26 cellular contexts compared by ENCODE assay signal in the genomic region with DNA sequence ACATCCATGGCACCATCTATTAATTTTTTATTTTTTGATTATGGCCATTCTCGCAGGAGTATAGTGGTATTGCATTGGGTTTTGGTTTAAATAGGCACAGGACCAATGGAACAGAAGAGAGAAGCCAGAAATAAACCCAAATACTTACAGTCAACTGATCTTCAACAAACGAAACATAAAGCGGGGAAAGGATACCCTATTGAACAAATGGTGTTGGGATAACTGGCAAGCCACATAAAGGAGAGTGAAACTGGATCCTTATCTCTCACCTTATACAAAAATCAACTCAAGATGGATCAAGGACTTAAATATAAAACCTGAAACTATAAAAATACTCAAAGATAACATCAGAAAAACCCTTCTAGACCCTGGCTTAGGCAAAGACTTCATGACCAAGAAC. TPM values are rescaled to one million over a fixed set of nuclear protein-coding genes. Genes with fewer than 3 reads are reported as not detected.
"Had no signal": no experiment of that assay in that cellular context is flagged by ENCODE, and none has a peak within 500 bp of the region (broad histone marks: within the 10 kb centered on the region; RNA-seq: fewer than 3 reads in every experiment).

No MANE protein-coding gene starts in this region.

- H3K4me1 ChIP-seq: esophagus muscularis mucosa, foreskin keratinocyte, gastroesophageal sphincter, heart left ventricle, left ventricle myocardium inferior, lower lobe of right lung had no signal

- ATAC-seq: foreskin keratinocyte; gastroesophageal sphincter; heart left ventricle; left colon; left lobe of liver; lower lobe of right lung; mucosa of descending colon; naive thymus-derived CD8-positive, alpha-beta T cell had no signal

- DNase-seq: dermis blood vessel endothelial cell; dorsolateral prefrontal cortex; effector CD4-positive, alpha-beta T cell; effector memory CD4-positive, alpha-beta T cell; foreskin keratinocyte; heart left ventricle; hypothalamus; immature natural killer cell; islet precursor cell; kidney; kidney glomerular epithelial cell; left colon; left ventricle myocardium inferior; lower lobe of right lung; mesenchymal stem cell; mucosa of descending colon; naive B cell; naive thymus-derived CD8-positive, alpha-beta T cell had no signal

- H3K4me2 ChIP-seq: hepatocyte had no signal

- H3K4me3 ChIP-seq: coronary artery, dorsolateral prefrontal cortex, esophagus muscularis mucosa, gastroesophageal sphincter, heart left ventricle, hepatocyte, left ventricle myocardium inferior, lower lobe of right lung, mucosa of descending colon had no signal

- H3K27me3 ChIP-seq: dorsolateral prefrontal cortex, esophagus muscularis mucosa, foreskin keratinocyte, gastroesophageal sphincter, heart left ventricle, hepatocyte had no signal

- H3K36me3 ChIP-seq: esophagus muscularis mucosa, gastroesophageal sphincter, heart left ventricle, lower lobe of right lung had no signal

- H3K27me3 Mint-ChIP-seq: naive B cell; naive thymus-derived CD8-positive, alpha-beta T cell had no signal

- H3K9me3 ChIP-seq: esophagus muscularis mucosa, gastroesophageal sphincter, lower lobe of right lung, mucosa of descending colon had no signal

- H3K79me2 ChIP-seq: hepatocyte had no signal

- H3K27ac ChIP-seq: coronary artery, dorsolateral prefrontal cortex, esophagus muscularis mucosa, foreskin keratinocyte, gastroesophageal sphincter, heart left ventricle, hepatocyte, left ventricle myocardium inferior, lower lobe of right lung had no signal

- H3K27ac Mint-ChIP-seq: immature natural killer cell, mesothelial cell of epicardium, naive B cell had no signal

- H2AFZ ChIP-seq: hepatocyte had no signal

- H3K4me1 Mint-ChIP-seq: immature natural killer cell had no signal

- H3K4me3 Mint-ChIP-seq: immature natural killer cell; mesothelial cell of epicardium; naive B cell; naive thymus-derived CD8-positive, alpha-beta T cell had no signal

RNA-seq across cellular contexts. Expression of a gene that starts 25.3 kb away (rescaled TPM):
- total RNA-seq: endothelial cell of umbilical vein, lung microvascular endothelial cell had no signal
